ENCODE assay signal across 15 cellular contexts in the genomic region with DNA sequence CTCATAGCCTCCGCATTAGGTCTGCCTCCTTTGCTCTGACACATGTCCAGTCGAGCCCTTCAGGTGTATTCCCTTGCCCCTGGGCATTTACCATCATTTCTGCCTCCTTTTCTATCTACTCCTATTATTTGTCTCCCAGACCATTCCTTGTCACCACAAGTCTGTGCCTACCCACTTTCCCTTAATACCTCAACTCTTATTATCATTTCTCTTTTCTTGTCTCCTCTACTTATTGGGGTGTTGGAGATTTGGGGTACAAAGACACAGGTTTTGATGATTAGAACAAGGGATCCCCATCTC. TPM values are rescaled to one million over a fixed set of nuclear protein-coding genes. Genes with fewer than 3 reads are reported as not detected.
DNase-seq lines count a peak whose midpoint lies in the region; ATAC-seq, FAIRE-seq and TF ChIP-seq lines count a peak whose summit lies in the region.
"Had no signal": no experiment of that assay in that cellular context is flagged by ENCODE, and none has a peak within 500 bp of the region (broad histone marks: within the 10 kb centered on the region; RNA-seq: fewer than 3 reads in every experiment).

No MANE protein-coding gene starts in this region.

- intact Hi-C loops in activated CD8-positive, alpha-beta T cell treated with anti-CD3 and anti-CD28 coated beads for 36 hours (cut with micrococcal nuclease) = loop anchor here (10.0 kb wide), 1 partner anchor 154 kb away; no protein-coding TSS in a partner anchor
- intact Hi-C loops in left colon (cut with DNase I, micrococcal nuclease) = no loop called here
- intact Hi-C loops in kidney (cut with DNase I) = no loop called here

- FAIRE-seq in kidney (lab: Jason Lieb, UNC) = no peak
- FAIRE-seq: islet of Langerhans had no signal

- H3K4me1 ChIP-seq in iPS-15b (ENCODE audit: control insufficient read depth, insufficient read depth, low read length) (peaks cover 21% of the 10 kb centered on the region), kidney (ENCODE audit: control insufficient read depth in 1 of 2, insufficient read depth in 1 of 2, low read depth in 1 of 2, low read length in 2 of 2) (peaks cover 5 to 25% of the 10 kb centered on the region in 2 donors)

- DNase-seq in activated CD8-positive, alpha-beta T cell treated with anti-CD3 and anti-CD28 coated beads for 36 hours = no peak
- no peak for DNase-seq in activated CD8-positive, alpha-beta T cell treated with anti-CD3 and anti-CD28 coated beads, Interleukin-2, amount 10 ng/mL, durations not matched to agents 7 days and 5 days
- no peak for DNase-seq in stimulated activated naive B cell treated with anti-CD40 and anti-IgM and Interleukin-4, amounts not matched to agents 10 μg/mL and 1 μg/mL and 100 μg/mL, for 72 hours
- no peak for DNase-seq in left colon
- no peak for DNase-seq in kidney
- DNase-seq: cortex of kidney, DMS79, GOT3, NCI-H1105 treated with DMSO at 0.1 percent for 48 hours, NCI-H774, Right ventricle myocardium superior had no signal

- H3K27me3 Mint-ChIP-seq in activated CD8-positive, alpha-beta T cell treated with anti-CD3 and anti-CD28 coated beads for 36 hours = no peaks in the 10 kb centered on the region
- H3K27me3 Mint-ChIP-seq in activated CD8-positive, alpha-beta T cell treated with anti-CD3 and anti-CD28 coated beads, Interleukin-2, amount 10 ng/mL, durations not matched to agents 7 days and 5 days (ENCODE audit: low read depth) = peaks cover 7% of the 10 kb centered on the region
- no peaks in the 10 kb centered on the region for H3K27me3 Mint-ChIP-seq in activated T-helper 17 cell treated with anti-CD3 and anti-CD28 coated beads, Interleukin-2, amount 50 U/mL, for 72 hours
- H3K27me3 Mint-ChIP-seq in stimulated activated naive B cell treated with anti-CD40 and anti-IgM and Interleukin-4, amounts not matched to agents 10 μg/mL and 1 μg/mL and 100 μg/mL, for 72 hours = no peaks in the 10 kb centered on the region

- no peaks in the 10 kb centered on the region for H3K9me3 Mint-ChIP-seq in activated CD8-positive, alpha-beta T cell treated with anti-CD3 and anti-CD28 coated beads for 36 hours
- no peaks in the 10 kb centered on the region for H3K9me3 Mint-ChIP-seq in activated CD8-positive, alpha-beta T cell treated with anti-CD3 and anti-CD28 coated beads, Interleukin-2, amount 10 ng/mL, durations not matched to agents 7 days and 5 days (ENCODE audit: insufficient read depth)
- H3K9me3 Mint-ChIP-seq in activated T-helper 17 cell treated with anti-CD3 and anti-CD28 coated beads, Interleukin-2, amount 50 U/mL, for 72 hours = no peaks in the 10 kb centered on the region
- H3K9me3 Mint-ChIP-seq in stimulated activated naive B cell treated with anti-CD40 and anti-IgM and Interleukin-4, amounts not matched to agents 10 μg/mL and 1 μg/mL and 100 μg/mL, for 72 hours = peaks cover 4 to 5% of the 10 kb centered on the region in 2 donors

- no peak for ATAC-seq in activated CD8-positive, alpha-beta T cell treated with anti-CD3 and anti-CD28 coated beads for 36 hours
- no peak for ATAC-seq in activated CD8-positive, alpha-beta T cell treated with anti-CD3 and anti-CD28 coated beads, Interleukin-2, amount 10 ng/mL, durations not matched to agents 7 days and 5 days
- ATAC-seq in activated T-helper 17 cell treated with anti-CD3 and anti-CD28 coated beads, Interleukin-2, amount 50 U/mL, for 72 hours (replicated peaks) = no peak
- no peak for ATAC-seq in stimulated activated naive B cell treated with anti-CD40 and anti-IgM and Interleukin-4, amounts not matched to agents 10 μg/mL and 1 μg/mL and 100 μg/mL, for 72 hours (replicated peaks)
- no peak for ATAC-seq in left colon
- no peak for ATAC-seq in HG02588 (IDR thresholded peaks at IDR 0.05; ENCODE audit: unreplicated experiment)

- no peak overlapping the region for H3K27ac Mint-ChIP-seq in activated CD8-positive, alpha-beta T cell treated with anti-CD3 and anti-CD28 coated beads for 36 hours
- no peak overlapping the region for H3K27ac Mint-ChIP-seq in activated CD8-positive, alpha-beta T cell treated with anti-CD3 and anti-CD28 coated beads, Interleukin-2, amount 10 ng/mL, durations not matched to agents 7 days and 5 days
- peak overlapping the region; percentile 46 for H3K27ac Mint-ChIP-seq in activated T-helper 17 cell treated with anti-CD3 and anti-CD28 coated beads, Interleukin-2, amount 50 U/mL, for 72 hours
- peak overlapping the region; percentile 5 for H3K27ac Mint-ChIP-seq in stimulated activated naive B cell treated with anti-CD40 and anti-IgM and Interleukin-4, amounts not matched to agents 10 μg/mL and 1 μg/mL and 100 μg/mL, for 72 hours

- TF ChIP-seq CTCF in activated CD8-positive, alpha-beta T cell treated with anti-CD3 and anti-CD28 coated beads for 36 hours (IDR thresholded peaks at IDR 0.05) = no peak
- TF ChIP-seq CTCF in kidney (IDR thresholded peaks at IDR 0.05; ENCODE audit: borderline replicate concordance, extremely low read depth, insufficient read depth) = no peak

- peak overlapping the region; percentile 43 for H3K4me3 Mint-ChIP-seq in activated CD8-positive, alpha-beta T cell treated with anti-CD3 and anti-CD28 coated beads for 36 hours
- H3K4me3 Mint-ChIP-seq in activated CD8-positive, alpha-beta T cell treated with anti-CD3 and anti-CD28 coated beads, Interleukin-2, amount 10 ng/mL, durations not matched to agents 7 days and 5 days = no peak overlapping the region
- peak overlapping the region; percentile 96 for H3K4me3 Mint-ChIP-seq in activated T-helper 17 cell treated with anti-CD3 and anti-CD28 coated beads, Interleukin-2, amount 50 U/mL, for 72 hours
- peak overlapping the region in 1 of 2 donors; percentile 1 for H3K4me3 Mint-ChIP-seq in stimulated activated naive B cell treated with anti-CD40 and anti-IgM and Interleukin-4, amounts not matched to agents 10 μg/mL and 1 μg/mL and 100 μg/mL, for 72 hours

- peaks cover 52% of the 10 kb centered on the region for H3K4me1 Mint-ChIP-seq in activated CD8-positive, alpha-beta T cell treated with anti-CD3 and anti-CD28 coated beads for 36 hours (ENCODE audit: low read depth)
- H3K4me1 Mint-ChIP-seq in activated CD8-positive, alpha-beta T cell treated with anti-CD3 and anti-CD28 coated beads, Interleukin-2, amount 10 ng/mL, durations not matched to agents 7 days and 5 days (ENCODE audit: low read depth) = peaks cover 55% of the 10 kb centered on the region
- peaks cover 58% of the 10 kb centered on the region for H3K4me1 Mint-ChIP-seq in activated T-helper 17 cell treated with anti-CD3 and anti-CD28 coated beads, Interleukin-2, amount 50 U/mL, for 72 hours
- peaks cover 42 to 54% of the 10 kb centered on the region in 2 donors for H3K4me1 Mint-ChIP-seq in stimulated activated naive B cell treated with anti-CD40 and anti-IgM and Interleukin-4, amounts not matched to agents 10 μg/mL and 1 μg/mL and 100 μg/mL, for 72 hours

- CTCF ChIA-PET in activated CD8-positive, alpha-beta T cell treated with anti-CD3 and anti-CD28 coated beads for 36 hours (lab: Charles Lee) = no interaction called here
- CTCF ChIA-PET in activated CD8-positive, alpha-beta T cell treated with anti-CD3 and anti-CD28 coated beads, Interleukin-2, amount 10 ng/mL, durations not matched to agents 7 days and 5 days (lab: Charles Lee) = no interaction called here

- no peak overlapping the region for H3K27ac ChIP-seq in kidney (ENCODE audit: low read depth in 2 of 2, low read length in 2 of 2)

- peak overlapping the region; percentile 37 for H3K9ac ChIP-seq in iPS-15b (ENCODE audit: low read depth, low read length)
- H3K9ac ChIP-seq in kidney (ENCODE audit: low read length in 2 of 2) = no peak overlapping the region

- H3K9me3 ChIP-seq in iPS-15b (ENCODE audit: control insufficient read depth, insufficient read depth, low read length) (no peaks in the 10 kb centered on the region), kidney (ENCODE audit: control insufficient read depth in 1 of 2, low read length in 2 of 2) (no peaks in the 10 kb centered on the region)

- H3K36me3 Mint-ChIP-seq in activated CD8-positive, alpha-beta T cell treated with anti-CD3 and anti-CD28 coated beads for 36 hours (ENCODE audit: low read depth) = peaks cover 31% of the 10 kb centered on the region
- H3K36me3 Mint-ChIP-seq in activated CD8-positive, alpha-beta T cell treated with anti-CD3 and anti-CD28 coated beads, Interleukin-2, amount 10 ng/mL, durations not matched to agents 7 days and 5 days (ENCODE audit: low read depth) = peaks cover 8% of the 10 kb centered on the region
- H3K36me3 Mint-ChIP-seq in activated T-helper 17 cell treated with anti-CD3 and anti-CD28 coated beads, Interleukin-2, amount 50 U/mL, for 72 hours (ENCODE audit: low read depth) = peaks cover 62% of the 10 kb centered on the region
- H3K36me3 Mint-ChIP-seq in stimulated activated naive B cell treated with anti-CD40 and anti-IgM and Interleukin-4, amounts not matched to agents 10 μg/mL and 1 μg/mL and 100 μg/mL, for 72 hours = peaks cover 5 to 17% of the 10 kb centered on the region in 2 donors

- H3K36me3 ChIP-seq in iPS-15b (ENCODE audit: control insufficient read depth, insufficient read depth, low read length) (peaks cover 7% of the 10 kb centered on the region), kidney (ENCODE audit: control insufficient read depth in 1 of 2, insufficient read depth in 2 of 2, low read length in 2 of 2) (no peaks in the 10 kb centered on the region)

- POLR2A ChIA-PET in activated CD8-positive, alpha-beta T cell treated with anti-CD3 and anti-CD28 coated beads for 36 hours (lab: Charles Lee) = no interaction called here
- POLR2A ChIA-PET in activated CD8-positive, alpha-beta T cell treated with anti-CD3 and anti-CD28 coated beads, Interleukin-2, amount 10 ng/mL, durations not matched to agents 7 days and 5 days (lab: Charles Lee) = no interaction called here

- no peaks in the 10 kb centered on the region for H3K27me3 ChIP-seq in iPS-15b (ENCODE audit: control insufficient read depth, insufficient read depth, low read length)

- H3K4me3 ChIP-seq in iPS-15b (ENCODE audit: low read depth, low read length) (peak overlapping the region; percentile 82), kidney (ENCODE audit: low read length in 2 of 2) (no peak overlapping the region)

RNA-seq across cellular contexts. Expression of gene SYNGAP1, which starts 1.4 kb away (rescaled TPM):
- total RNA-seq in activated CD8-positive, alpha-beta T cell treated with anti-CD3 and anti-CD28 coated beads for 36 hours = 10 to 100 TPM; 57.9 to 67.0 TPM
- 10 to 100 TPM; 42.0 to 48.2 TPM for total RNA-seq in activated CD8-positive, alpha-beta T cell treated with anti-CD3 and anti-CD28 coated beads, Interleukin-2, amount 10 ng/mL, durations not matched to agents 7 days and 5 days
- 100 to 1,000 TPM in 1 of 2 donors, 10 to 100 TPM in 1; 43.2 to 156 TPM for total RNA-seq in activated T-helper 17 cell treated with anti-CD3 and anti-CD28 coated beads, Interleukin-2, amount 50 U/mL, for 72 hours
- total RNA-seq in left colon = 1 to 10 TPM; 6.8 to 9.1 TPM
- total RNA-seq in kidney = 17.8 TPM
- polyA plus RNA-seq in kidney (ENCODE audit: insufficient read depth, low read depth, low replicate concordance) = 2.7 TPM

RNA-seq across cellular contexts. Expression of gene CUTA, which starts 3.4 kb away (rescaled TPM):
- total RNA-seq in activated CD8-positive, alpha-beta T cell treated with anti-CD3 and anti-CD28 coated beads for 36 hours = 100 to 1,000 TPM; 155 to 160 TPM
- total RNA-seq in activated CD8-positive, alpha-beta T cell treated with anti-CD3 and anti-CD28 coated beads, Interleukin-2, amount 10 ng/mL, durations not matched to agents 7 days and 5 days = 100 to 1,000 TPM; 179 to 187 TPM
- total RNA-seq in activated T-helper 17 cell treated with anti-CD3 and anti-CD28 coated beads, Interleukin-2, amount 50 U/mL, for 72 hours = 100 to 1,000 TPM; 163 to 248 TPM
- total RNA-seq in left colon (100 to 1,000 TPM; 162 to 169 TPM), kidney (163 TPM)
- polyA plus RNA-seq in kidney (ENCODE audit: insufficient read depth, low read depth, low replicate concordance) = 433 TPM

RNA-seq across cellular contexts. Expression of gene PHF1, which starts 10.5 kb away (rescaled TPM):
- total RNA-seq in activated CD8-positive, alpha-beta T cell treated with anti-CD3 and anti-CD28 coated beads for 36 hours = 10 to 100 TPM; 31.9 to 32.6 TPM
- 10 to 100 TPM; 35.9 to 36.5 TPM for total RNA-seq in activated CD8-positive, alpha-beta T cell treated with anti-CD3 and anti-CD28 coated beads, Interleukin-2, amount 10 ng/mL, durations not matched to agents 7 days and 5 days
- total RNA-seq in activated T-helper 17 cell treated with anti-CD3 and anti-CD28 coated beads, Interleukin-2, amount 50 U/mL, for 72 hours = 100 to 1,000 TPM in 1 of 2 donors, 10 to 100 TPM in 1; 27.2 to 133 TPM
- 10 to 100 TPM; 28.3 to 41.2 TPM for total RNA-seq in left colon
- total RNA-seq in kidney = 63.8 TPM
- polyA plus RNA-seq in kidney (ENCODE audit: insufficient read depth, low read depth, low replicate concordance) = 87.6 TPM

RNA-seq across cellular contexts. Expression of gene KIFC1, which starts 29.7 kb away (rescaled TPM):
- total RNA-seq in activated CD8-positive, alpha-beta T cell treated with anti-CD3 and anti-CD28 coated beads for 36 hours = 10 to 100 TPM; 93.4 to 96.0 TPM
- 100 to 1,000 TPM; 175 to 180 TPM for total RNA-seq in activated CD8-positive, alpha-beta T cell treated with anti-CD3 and anti-CD28 coated beads, Interleukin-2, amount 10 ng/mL, durations not matched to agents 7 days and 5 days
- total RNA-seq in activated T-helper 17 cell treated with anti-CD3 and anti-CD28 coated beads, Interleukin-2, amount 50 U/mL, for 72 hours = 100 to 1,000 TPM; 101 to 108 TPM
- 10 to 100 TPM in 1 of 2 donors, 1 to 10 TPM in 1; 4.1 to 14.7 TPM for total RNA-seq in left colon
- 2.3 TPM for total RNA-seq in kidney
- polyA plus RNA-seq in kidney (ENCODE audit: insufficient read depth, low read depth, low replicate concordance) = not detected

RNA-seq across cellular contexts. Expression of gene ZBTB9, which starts 33.1 kb away (rescaled TPM):
- 1 to 10 TPM; 7.8 to 8.7 TPM for total RNA-seq in activated CD8-positive, alpha-beta T cell treated with anti-CD3 and anti-CD28 coated beads for 36 hours
- total RNA-seq in activated CD8-positive, alpha-beta T cell treated with anti-CD3 and anti-CD28 coated beads, Interleukin-2, amount 10 ng/mL, durations not matched to agents 7 days and 5 days = 1 to 10 TPM; 7.3 to 9.0 TPM
- 10 to 100 TPM; 11.6 to 12.5 TPM for total RNA-seq in activated T-helper 17 cell treated with anti-CD3 and anti-CD28 coated beads, Interleukin-2, amount 50 U/mL, for 72 hours
- total RNA-seq in left colon (1 to 10 TPM; 3.9 to 7.9 TPM), kidney (11.5 TPM)
- polyA plus RNA-seq in kidney (ENCODE audit: insufficient read depth, low read depth, low replicate concordance) = 6.4 TPM

Comparison
In these comparisons a context has a peak if more than half of its experiments do, and no peak if none do; other contexts are left out.
1. H3K27ac Mint-ChIP-seq: peak in activated T-helper 17 cell treated with anti-CD3 and anti-CD28 coated beads, Interleukin-2, amount 50 U/mL, for 72 hours (single experiment) and stimulated activated naive B cell treated with anti-CD40 and anti-IgM and Interleukin-4, amounts not matched to agents 10 μg/mL and 1 μg/mL and 100 μg/mL, for 72 hours (single experiment); none in activated CD8-positive, alpha-beta T cell treated with anti-CD3 and anti-CD28 coated beads for 36 hours (single experiment) and activated CD8-positive, alpha-beta T cell treated with anti-CD3 and anti-CD28 coated beads, Interleukin-2, amount 10 ng/mL, durations not matched to agents 7 days and 5 days (single experiment).